ENCODE assay signal across 12 cellular contexts in genomic region chr1:46342677-46343350, GRCh38. TPM values are rescaled to one million over a fixed set of nuclear protein-coding genes. Genes with fewer than 3 reads are reported as not detected.
A peak's percentile ranks its signal among the peaks of the same experiment; 100 is the strongest.
DNase-seq lines count a peak whose midpoint lies in the region; ATAC-seq and TF ChIP-seq lines count a peak whose summit lies in the region.
"Had no signal": no experiment of that assay in that cellular context is flagged by ENCODE, and none has a peak within 500 bp of the region (broad histone marks: within the 10 kb centered on the region; RNA-seq: fewer than 3 reads in every experiment).

No MANE protein-coding gene starts in this region.

- intact Hi-C loops in Calu3 (cut with micrococcal nuclease; ENCODE audit: unreplicated experiment): no loop called here
- intact Hi-C loops in naive thymus-derived CD4-positive, alpha-beta T cell (cut with micrococcal nuclease): loop anchor here in 1 of 2 donors (10.0 kb wide), 1 partner anchor 58 kb away; no protein-coding TSS in a partner anchor

- H3K9ac ChIP-seq in BLaER1 treated with 17β-estradiol and CSF1 and Interleukin-3, amounts not matched to agents 10 nM and 100 nM: peak overlapping the region in 7 of 11 experiments; percentile 5 to 90 (median 48); a peak in 6 of 22 replicates

- peak overlapping the region in 1 of 10 experiments; percentile 77; a peak in 1 of 20 replicates for H3K4me3 ChIP-seq in BLaER1 treated with 17β-estradiol and CSF1 and Interleukin-3, amounts not matched to agents 10 nM and 100 nM
- no peak overlapping the region for H3K4me3 ChIP-seq in naive thymus-derived CD4-positive, alpha-beta T cell (ENCODE audit: low read length)
- H3K4me3 ChIP-seq: body of pancreas, thyroid gland had no signal

- no peak overlapping the region for H3K27ac Mint-ChIP-seq in Calu3 (ENCODE audit: unreplicated experiment)
- H3K27ac Mint-ChIP-seq in activated naive CD8-positive, alpha-beta T cell treated with anti-CD3 and anti-CD28 coated beads for 36 hours: peak overlapping the region; percentile 99
- peak overlapping the region; percentile 46 to 100 (median 100) for H3K27ac Mint-ChIP-seq in naive thymus-derived CD4-positive, alpha-beta T cell

- BruUV-seq in Calu3 (replicated peaks; lab: Mats Ljungman, UMichigan): no TSS peak

- peaks cover 46% of the 10 kb centered on the region for H3K4me1 Mint-ChIP-seq in Calu3 (ENCODE audit: low read depth, unreplicated experiment)
- H3K4me1 Mint-ChIP-seq in activated naive CD8-positive, alpha-beta T cell treated with anti-CD3 and anti-CD28 coated beads for 36 hours: peaks cover 43% of the 10 kb centered on the region
- H3K4me1 Mint-ChIP-seq in naive thymus-derived CD4-positive, alpha-beta T cell: peaks cover 31 to 55% (median 44%) of the 10 kb centered on the region in 7 donors

- H3K4me3 Mint-ChIP-seq in Calu3 (ENCODE audit: low read depth, unreplicated experiment): peak overlapping the region; percentile 85
- H3K4me3 Mint-ChIP-seq in activated naive CD8-positive, alpha-beta T cell treated with anti-CD3 and anti-CD28 coated beads for 36 hours: peak overlapping the region; percentile 99
- H3K4me3 Mint-ChIP-seq in naive thymus-derived CD4-positive, alpha-beta T cell: peak overlapping the region in 7 of 10 donors; percentile 3 to 100 (median 100)

- H3K9me3 ChIP-seq in BLaER1 treated with 17β-estradiol and CSF1 and Interleukin-3, amounts not matched to agents 10 nM and 100 nM (replicated peaks in 1 of 11): no peaks in the 10 kb centered on the region
- no peaks in the 10 kb centered on the region for H3K9me3 ChIP-seq in naive thymus-derived CD4-positive, alpha-beta T cell (ENCODE audit: control insufficient read depth in 2 of 3, low read length in 3 of 3)
- H3K9me3 ChIP-seq: body of pancreas, thyroid gland had no signal

- peaks cover 35 to 77% (median 48%) of the 10 kb centered on the region in 10 experiments for H3K4me1 ChIP-seq in BLaER1 treated with 17β-estradiol and CSF1 and Interleukin-3, amounts not matched to agents 10 nM and 100 nM
- peaks cover 5% of the 10 kb centered on the region in 2 donors for H3K4me1 ChIP-seq in naive thymus-derived CD4-positive, alpha-beta T cell (ENCODE audit: control insufficient read depth in 2 of 2, insufficient read depth in 2 of 2, low read length in 2 of 2)

- peaks cover 46% of the 10 kb centered on the region for H3K36me3 Mint-ChIP-seq in Calu3 (ENCODE audit: insufficient read depth, unreplicated experiment)
- peaks cover 33% of the 10 kb centered on the region for H3K36me3 Mint-ChIP-seq in activated naive CD8-positive, alpha-beta T cell treated with anti-CD3 and anti-CD28 coated beads for 36 hours
- peaks cover 3 to 35% (median 4%) of the 10 kb centered on the region in 5 donors for H3K36me3 Mint-ChIP-seq in naive thymus-derived CD4-positive, alpha-beta T cell

- no peak for ATAC-seq in naive thymus-derived CD4-positive, alpha-beta T cell
- no peak for ATAC-seq in omental fat pad (ENCODE audit: low FRiP score)
- ATAC-seq: body of pancreas had no signal

- CTCF ChIA-PET in Calu3 (lab: Charles Lee): interaction anchor here (0.8 kb wide), 1 partner anchor 40 kb away, joined by 3 read pairs; no protein-coding TSS in a partner anchor
- CTCF ChIA-PET in naive thymus-derived CD4-positive, alpha-beta T cell (lab: Charles Lee): interaction anchor here (1.2 kb wide), 1 partner anchor 8 kb away, joined by 4 read pairs; no protein-coding TSS in a partner anchor

- H3K27me3 ChIP-seq in BLaER1 treated with 17β-estradiol and CSF1 and Interleukin-3, amounts not matched to agents 10 nM and 100 nM: no peaks in the 10 kb centered on the region
- H3K27me3 ChIP-seq in naive thymus-derived CD4-positive, alpha-beta T cell (ENCODE audit: control insufficient read depth in 2 of 2, insufficient read depth in 2 of 2, low read length in 2 of 2): no peaks in the 10 kb centered on the region
- H3K27me3 ChIP-seq: body of pancreas, thyroid gland had no signal

- POLR2A ChIA-PET in naive thymus-derived CD4-positive, alpha-beta T cell (lab: Charles Lee): interaction anchor here (0.5 to 1.5 kb wide), 2 partner anchors 22 to 40 kb away, joined by 4 to 6 read pairs; no protein-coding TSS in a partner anchor

- TF ChIP-seq CTCF in Calu3 (IDR thresholded peaks at IDR 0.05; ENCODE audit: unreplicated experiment): no peak
- no peak for TF ChIP-seq CTCF in omental fat pad (IDR thresholded peaks at IDR 0.05)

- H3K4me2 ChIP-seq in BLaER1 treated with 17β-estradiol and CSF1 and Interleukin-3, amounts not matched to agents 10 nM and 100 nM: peak overlapping the region; percentile 81 to 96 (median 91); a peak in 21 of 22 replicates

- H3K27ac ChIP-seq in BLaER1 treated with 17β-estradiol and CSF1 and Interleukin-3, amounts not matched to agents 10 nM and 100 nM: peak overlapping the region in 4 of 11 experiments; percentile 12 to 93 (median 54); a peak in 4 of 22 replicates
- peak overlapping the region; percentile 97 for H3K27ac ChIP-seq in naive thymus-derived CD4-positive, alpha-beta T cell (ENCODE audit: low read depth, low read length)

- H4K20me1 ChIP-seq in BLaER1 treated with 17β-estradiol and CSF1 and Interleukin-3, amounts not matched to agents 10 nM and 100 nM: peaks cover 0 to 66% (median 55%) of the 10 kb centered on the region in 11 experiments; a peak in 19 of 22 replicates

- no peaks in the 10 kb centered on the region for H3K27me3 Mint-ChIP-seq in Calu3 (ENCODE audit: unreplicated experiment)
- no peaks in the 10 kb centered on the region for H3K27me3 Mint-ChIP-seq in activated naive CD8-positive, alpha-beta T cell treated with anti-CD3 and anti-CD28 coated beads for 36 hours
- H3K27me3 Mint-ChIP-seq in naive thymus-derived CD4-positive, alpha-beta T cell: no peaks in the 10 kb centered on the region

- H3K36me3 ChIP-seq in BLaER1 treated with 17β-estradiol and CSF1 and Interleukin-3, amounts not matched to agents 10 nM and 100 nM: peaks cover 40 to 62% (median 56%) of the 10 kb centered on the region in 11 experiments
- H3K36me3 ChIP-seq in naive thymus-derived CD4-positive, alpha-beta T cell (ENCODE audit: control insufficient read depth in 2 of 3, insufficient read depth in 3 of 3, low read length in 3 of 3): peaks cover 0 to 45% (median 0%) of the 10 kb centered on the region in 3 experiments

- no peaks in the 10 kb centered on the region for H3K9me3 Mint-ChIP-seq in Calu3 (ENCODE audit: low read depth, unreplicated experiment)
- H3K9me3 Mint-ChIP-seq in activated naive CD8-positive, alpha-beta T cell treated with anti-CD3 and anti-CD28 coated beads for 36 hours: no peaks in the 10 kb centered on the region
- peaks cover 0 to 5% (median 0%) of the 10 kb centered on the region in 11 donors for H3K9me3 Mint-ChIP-seq in naive thymus-derived CD4-positive, alpha-beta T cell

- DNase-seq in Calu3: no peak
- no peak for DNase-seq in activated naive CD8-positive, alpha-beta T cell treated with anti-CD3 and anti-CD28 coated beads for 36 hours
- no peak for DNase-seq in naive thymus-derived CD4-positive, alpha-beta T cell
- no peak for DNase-seq in NCI-H2107 (lab: John Stamatoyannopoulos, UW)
- no peak for DNase-seq in omental fat pad (ENCODE audit: low spot score)
- no peak for DNase-seq in DMS153 treated with DMSO at 0.1 percent for 48 hours (lab: John Stamatoyannopoulos, UW; ENCODE audit: unreplicated experiment)
- no peak for DNase-seq in hypothalamus (lab: John Stamatoyannopoulos, UW)
- DNase-seq: body of pancreas, COR-L47, NCI-H2227 treated with DMSO at 0.1 percent for 48 hours, thyroid gland had no signal

RNA-seq across cellular contexts. Expression of gene NSUN4, which starts 2.2 kb away (rescaled TPM):
- total RNA-seq in Calu3 (2022): 38.7 and 42.5 TPM in 2 replicates
- total RNA-seq in activated naive CD8-positive, alpha-beta T cell treated with anti-CD3 and anti-CD28 coated beads for 36 hours: 10 to 100 TPM; 32.0 to 32.5 TPM
- total RNA-seq in naive thymus-derived CD4-positive, alpha-beta T cell: 10 to 100 TPM; 27.1 to 30.7 (median 29.0) TPM
- 10 to 100 TPM; 10.2 to 17.3 TPM for polyA plus RNA-seq in naive thymus-derived CD4-positive, alpha-beta T cell
- 10 to 100 TPM; 19.5 to 26.3 (median 22.2) TPM for total RNA-seq in omental fat pad

RNA-seq across cellular contexts. Expression of gene UQCRH, which starts 39.3 kb away (rescaled TPM):
- total RNA-seq in Calu3 (2022) (410 and 460 TPM in 2 replicates), omental fat pad (100 to 1,000 TPM; 398 to 609 (median 515) TPM)
- total RNA-seq in activated naive CD8-positive, alpha-beta T cell treated with anti-CD3 and anti-CD28 coated beads for 36 hours: 100 to 1,000 TPM; 455 to 457 TPM
- 100 to 1,000 TPM; 107 to 260 (median 127) TPM for total RNA-seq in naive thymus-derived CD4-positive, alpha-beta T cell
- 100 to 1,000 TPM; 303 to 332 TPM for polyA plus RNA-seq in naive thymus-derived CD4-positive, alpha-beta T cell

RNA-seq across cellular contexts. Expression of gene LRRC41, which starts 39.4 kb away (rescaled TPM):
- total RNA-seq in Calu3 (2022): 47.5 and 48.8 TPM in 2 replicates
- 10 to 100 TPM; 33.6 to 35.6 TPM for total RNA-seq in activated naive CD8-positive, alpha-beta T cell treated with anti-CD3 and anti-CD28 coated beads for 36 hours
- total RNA-seq in naive thymus-derived CD4-positive, alpha-beta T cell: 10 to 100 TPM; 34.4 to 50.5 (median 37.2) TPM
- 10 to 100 TPM; 52.0 to 63.4 TPM for polyA plus RNA-seq in naive thymus-derived CD4-positive, alpha-beta T cell
- total RNA-seq in omental fat pad: 100 to 1,000 TPM in 1 of 4 donors, 10 to 100 TPM in 3; 65.3 to 108 (median 73.2) TPM

RNA-seq across cellular contexts. Expression of gene FAAH, which starts 51.3 kb away (rescaled TPM):
- total RNA-seq in Calu3 (2022): 31.4 and 34.2 TPM in 2 replicates
- 1 to 10 TPM; 2.8 to 3.4 TPM for total RNA-seq in activated naive CD8-positive, alpha-beta T cell treated with anti-CD3 and anti-CD28 coated beads for 36 hours
- total RNA-seq in naive thymus-derived CD4-positive, alpha-beta T cell: 10 to 100 TPM in 2 of 5 experiments, 1 to 10 TPM in 3; 3.8 to 17.1 (median 8.5) TPM
- polyA plus RNA-seq in naive thymus-derived CD4-positive, alpha-beta T cell: 1 to 10 TPM; 1.6 to 4.3 TPM
- total RNA-seq in omental fat pad: 10 to 100 TPM; 11.5 to 36.4 (median 20.3) TPM
